ENCODE assay signal across 25 cellular contexts in the genomic region with DNA sequence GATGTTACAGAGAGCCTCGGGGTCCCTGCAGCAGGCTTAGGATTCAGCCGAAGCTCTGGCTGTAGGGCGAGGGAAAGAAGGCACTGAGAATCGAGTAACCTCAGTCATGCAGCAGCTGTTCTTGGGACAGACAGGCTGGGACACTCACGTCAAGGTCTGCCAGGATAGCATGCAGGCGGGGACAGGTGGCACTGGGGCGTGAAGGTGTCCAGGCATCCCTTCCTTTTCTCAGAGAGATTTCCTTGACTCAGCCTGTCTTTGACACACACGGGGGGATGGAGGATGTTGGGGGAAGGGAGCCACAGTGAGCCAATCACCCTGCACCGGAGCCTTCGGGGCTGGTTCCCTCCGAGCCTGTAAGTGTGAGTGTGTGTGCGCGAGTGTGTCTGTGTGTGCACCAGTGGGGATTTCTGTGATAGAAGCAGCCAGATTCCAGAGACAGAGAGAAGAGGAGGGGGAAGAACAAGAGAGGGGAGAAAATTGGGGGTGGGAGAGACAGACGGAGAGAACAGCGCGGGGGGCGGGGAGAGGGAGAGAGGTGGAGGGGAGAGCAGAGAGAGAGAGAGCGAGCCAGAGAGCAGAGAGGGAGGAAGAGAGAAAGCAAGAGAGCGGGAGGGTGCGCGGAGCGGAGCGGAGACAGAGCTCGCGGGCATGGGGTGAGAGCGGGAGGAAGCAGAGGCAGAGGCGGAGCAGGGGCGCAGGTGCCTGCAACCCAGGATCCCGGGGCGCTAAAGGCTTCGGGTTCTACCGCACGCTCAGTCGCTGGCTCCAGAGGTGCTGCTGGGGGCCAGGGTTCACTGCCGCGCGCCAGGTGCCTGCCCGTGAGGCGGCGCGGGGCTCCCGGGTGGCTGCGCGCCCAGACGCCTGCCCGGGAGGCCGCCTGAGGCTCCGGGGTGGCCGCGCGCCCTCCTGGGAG. TPM values are rescaled to one million over a fixed set of nuclear protein-coding genes. Genes with fewer than 3 reads are reported as not detected.
DNase-seq lines count a peak whose midpoint lies in the region; TF ChIP-seq lines count a peak whose summit lies in the region.
"Had no signal": no experiment of that assay in that cellular context is flagged by ENCODE, and none has a peak within 500 bp of the region (broad histone marks: within the 10 kb centered on the region; RNA-seq: fewer than 3 reads in every experiment).

No MANE protein-coding gene starts in this region.

- H3K9me3 ChIP-seq in iPS-15b (ENCODE audit: control insufficient read depth, insufficient read depth, low read length) = no peaks in the 10 kb centered on the region
- no peaks in the 10 kb centered on the region for H3K9me3 ChIP-seq in neural progenitor cell (ENCODE audit: low read depth)

- H3K36me3 Mint-ChIP-seq in neural progenitor cell = no peaks in the 10 kb centered on the region
- H3K36me3 Mint-ChIP-seq: naive thymus-derived CD8-positive, alpha-beta T cell had no signal

- H3K9ac ChIP-seq in iPS-15b (ENCODE audit: low read depth, low read length) (no peak overlapping the region), neural progenitor cell (no peak overlapping the region)

- H3K27ac ChIP-seq in neural progenitor cell = no peak overlapping the region

- no peak for TF ChIP-seq CTCF in neural progenitor cell (IDR thresholded peaks at IDR 0.05)

- peaks cover 6% of the 10 kb centered on the region for H3K4me1 Mint-ChIP-seq in neural progenitor cell
- H3K4me1 Mint-ChIP-seq: B cell had no signal

- H3K79me2 ChIP-seq in neural progenitor cell (ENCODE audit: low read depth) = no peaks in the 10 kb centered on the region

- no peaks in the 10 kb centered on the region for H3F3A ChIP-seq in neural progenitor cell (ENCODE audit: low read depth)

- peak; percentile 40 for DNase-seq in DMS79 treated with DMSO at 0.1 percent for 48 hours (lab: John Stamatoyannopoulos, UW)
- DNase-seq in DMS79 (lab: John Stamatoyannopoulos, UW) = no peak
- peak; percentile 75 for DNase-seq in NCI-H2171 treated with DMSO at 0.1 percent for 48 hours (lab: John Stamatoyannopoulos, UW)
- DNase-seq in neural progenitor cell (ENCODE audit: low spot score) = peak; percentile 25
- no peak for DNase-seq in EL
- DNase-seq in cortex of kidney (lab: John Stamatoyannopoulos, UW) = no peak
- DNase-seq in stimulated activated CD4-positive, alpha-beta T cell treated with anti-CD3 and anti-CD28 coated beads, Interleukin-1b, Interleukin-23, amount 100 ng/mL, for 48 hours = no peak
- DNase-seq: 8988T; activated gamma-delta T cell treated with Interleukin-2 at 50 U/mL for 16 hours; amniotic stem cell; COR-L47; effector memory CD4-positive, alpha-beta T cell; naive thymus-derived CD8-positive, alpha-beta T cell; NCI-H146; NCI-H446 treated with DMSO at 0.1 percent for 48 hours; Right ventricle myocardium superior; stimulated activated CD4-positive, alpha-beta T cell treated with anti-CD3 and anti-CD28 coated beads, Interleukin-4, amount 100 ng/mL, for 24 hours had no signal

- no peaks in the 10 kb centered on the region for H3K9me3 Mint-ChIP-seq in neural progenitor cell
- H3K9me3 Mint-ChIP-seq: T-helper 1 cell treated with Interleukin-12 subunit alpha and Interleukin-12 subunit beta and Interleukin-4 antibody, amounts not matched to agents 30 μg/mL and 1 μg/mL, for 36 hours had no signal

- H3K4me1 ChIP-seq in iPS-15b (ENCODE audit: control insufficient read depth, insufficient read depth, low read length) (peaks cover 3% of the 10 kb centered on the region), neural progenitor cell (no peaks in the 10 kb centered on the region)

- peak overlapping the region; percentile 75 for H3K4me3 Mint-ChIP-seq in neural progenitor cell
- H3K4me3 Mint-ChIP-seq: B cell; naive thymus-derived CD8-positive, alpha-beta T cell; T-helper 1 cell treated with Interleukin-12 subunit alpha and Interleukin-12 subunit beta and Interleukin-4 antibody, amounts not matched to agents 30 μg/mL and 1 μg/mL, for 36 hours had no signal

- H3K27me3 ChIP-seq in iPS-15b (ENCODE audit: control insufficient read depth, insufficient read depth, low read length) (peaks cover 52% of the 10 kb centered on the region), neural progenitor cell (peaks cover 64% of the 10 kb centered on the region)

- H4K20me1 ChIP-seq in neural progenitor cell (ENCODE audit: low read depth) = peaks cover 20% of the 10 kb centered on the region

- H3K4me2 ChIP-seq in neural progenitor cell = peak overlapping the region; percentile 79
- H3K4me2 ChIP-seq: smooth muscle cell had no signal

- H3K27me3 Mint-ChIP-seq in neural progenitor cell (ENCODE audit: insufficient read depth, low read depth) = peaks cover 46% of the 10 kb centered on the region

- H2AFZ ChIP-seq in neural progenitor cell (replicated peaks) = no peak overlapping the region

- H3K27ac Mint-ChIP-seq in neural progenitor cell = no peak overlapping the region
- H3K27ac Mint-ChIP-seq: B cell; T-helper 1 cell treated with Interleukin-12 subunit alpha and Interleukin-12 subunit beta and Interleukin-4 antibody, amounts not matched to agents 30 μg/mL and 1 μg/mL, for 36 hours had no signal

- no peaks in the 10 kb centered on the region for H3K36me3 ChIP-seq in iPS-15b (ENCODE audit: control insufficient read depth, insufficient read depth, low read length)
- H3K36me3 ChIP-seq in neural progenitor cell = no peaks in the 10 kb centered on the region

- H3K4me3 ChIP-seq in iPS-15b (ENCODE audit: low read depth, low read length) (peak overlapping the region; percentile 39), neural progenitor cell (peak overlapping the region; percentile 36)
- H3K4me3 ChIP-seq: smooth muscle cell had no signal

RNA-seq across cellular contexts. Expression of a gene that starts 0.5 kb away (rescaled TPM):
- total RNA-seq in neural progenitor cell (ENCODE audit: low replicate concordance) = not detected in 2 replicates
- total RNA-seq: B cell; HepG2; naive thymus-derived CD8-positive, alpha-beta T cell; OCI-LY7; pulmonary artery endothelial cell; Right ventricle myocardium superior; smooth muscle cell; urinary bladder had no signal

Comparison
In these comparisons a context has a peak if more than half of its experiments do, and no peak if none do; other contexts are left out.
1. DNase-seq: peak in DMS79 treated with DMSO at 0.1 percent for 48 hours (single experiment), NCI-H2171 treated with DMSO at 0.1 percent for 48 hours (single experiment) and neural progenitor cell (single experiment); none in DMS79 (single experiment), EL (single experiment), cortex of kidney (single experiment) and stimulated activated CD4-positive, alpha-beta T cell treated with anti-CD3 and anti-CD28 coated beads, Interleukin-1b, Interleukin-23, amount 100 ng/mL, for 48 hours (single experiment).